In genomic region chr4:41013746-41014145, GRCh38 we compare ENCODE assay signal across 2 cellular contexts.
TF ChIP-seq lines count a peak whose summit lies in the region.

No MANE protein-coding gene starts in this region.

TF ChIP-seq in HepG2, 621 proteins besides CTCF, POLR2A, EP300 and RAD21:
- TF ChIP-seq DR1 (CRISPR knock-in tag; IDR thresholded peaks at IDR 0.05), result no peak
- TF ChIP-seq MZF1 (CRISPR knock-in tag; IDR thresholded peaks at IDR 0.05; ENCODE audit: borderline replicate concordance), result no peak
- no peak for TF ChIP-seq IKZF4 (CRISPR knock-in tag; IDR thresholded peaks at IDR 0.05; ENCODE audit: borderline replicate concordance, low read depth, not compliant biosample characterization)
- no peak for TF ChIP-seq CEBPG (CRISPR knock-in tag; IDR thresholded peaks at IDR 0.05)
- TF ChIP-seq TBL1XR1 (IDR thresholded peaks at IDR 0.05; ENCODE audit: borderline replicate concordance, low read length, partially characterized antibody), result no peak
- TF ChIP-seq NRL (CRISPR knock-in tag; IDR thresholded peaks at IDR 0.05; ENCODE audit: borderline replicate concordance), result no peak
- no peak for TF ChIP-seq SOX6 (IDR thresholded peaks at IDR 0.05)
- TF ChIP-seq SOX6 (CRISPR knock-in tag; IDR thresholded peaks at IDR 0.05), result no peak
- TF ChIP-seq ZNF598 (CRISPR knock-in tag; IDR thresholded peaks at IDR 0.05; ENCODE audit: borderline replicate concordance), result no peak
- TF ChIP-seq REPIN1 (CRISPR knock-in tag; IDR thresholded peaks at IDR 0.05; ENCODE audit: borderline replicate concordance, low read depth), result no peak
- no peak for TF ChIP-seq ERF (CRISPR knock-in tag; IDR thresholded peaks at IDR 0.05)
- no peak for TF ChIP-seq ZNF225 (CRISPR knock-in tag; IDR thresholded peaks at IDR 0.05)
- TF ChIP-seq ZBTB2 (CRISPR knock-in tag; IDR thresholded peaks at IDR 0.05; ENCODE audit: low read depth), result no peak
- no peak for TF ChIP-seq ZNF33B (CRISPR knock-in tag; IDR thresholded peaks at IDR 0.05)
- TF ChIP-seq SRY (CRISPR knock-in tag; IDR thresholded peaks at IDR 0.05), result no peak
- TF ChIP-seq TCF12 (IDR thresholded peaks at IDR 0.05), result no peak
- no peak for TF ChIP-seq TCF12 (CRISPR knock-in tag; IDR thresholded peaks at IDR 0.05)
- TF ChIP-seq NFE2L1 (CRISPR knock-in tag; IDR thresholded peaks at IDR 0.05; ENCODE audit: borderline replicate concordance), result no peak
TF ChIP-seq in HepG2: peak in this region for 0.

TF ChIP-seq in endothelial cell of umbilical vein, 7 proteins besides CTCF, POLR2A, EP300 and RAD21:
- TF ChIP-seq POLR2AphosphoS5 (IDR thresholded peaks at IDR 0.05; ENCODE audit: insufficient read depth, low read depth, low read length), result no peak
- TF ChIP-seq FOS (IDR thresholded peaks at IDR 0.05; ENCODE audit: borderline replicate concordance, insufficient read depth, low read length), result no peak
- TF ChIP-seq MYC (IDR thresholded peaks at IDR 0.05; ENCODE audit: low read depth, low read length), result no peak
- TF ChIP-seq MAX (IDR thresholded peaks at IDR 0.05; ENCODE audit: insufficient read depth, insufficient read length), result no peak
- TF ChIP-seq JUN (IDR thresholded peaks at IDR 0.05; ENCODE audit: borderline replicate concordance, insufficient read depth, insufficient read length, low read depth), result no peak
- no peak for TF ChIP-seq GATA2 (IDR thresholded peaks at IDR 0.05; ENCODE audit: insufficient read depth, insufficient read length, low read depth, low read length)
- no peak for TF ChIP-seq EZH2 (IDR thresholded peaks at IDR 0.05; ENCODE audit: borderline replicate concordance, low read depth, low read length, severe bottlenecking)
